Comparison of ENCODE assay signal across 1 cellular context in the genomic region with DNA sequence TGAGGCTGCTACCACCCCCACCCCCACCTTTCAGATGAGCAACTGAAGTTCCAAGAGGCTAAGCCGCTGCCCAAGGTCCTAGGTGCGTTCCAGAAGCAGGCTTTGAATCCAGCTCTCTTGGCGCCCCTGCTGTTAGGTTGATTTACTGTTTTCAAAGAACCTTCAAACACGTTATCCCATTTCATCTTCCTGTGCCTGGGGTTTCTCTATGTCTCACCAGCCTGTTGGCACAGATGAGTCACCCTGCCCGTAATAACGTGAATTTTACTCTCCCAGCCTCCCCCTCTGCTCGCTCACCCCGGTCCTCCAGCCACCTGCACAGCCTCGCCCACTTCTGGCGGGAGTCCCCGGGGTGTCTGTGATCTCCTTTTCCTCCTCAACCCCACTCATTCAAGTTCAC.
TF ChIP-seq lines count a peak whose summit lies in the region.

No MANE protein-coding gene starts in this region.

TF ChIP-seq in GM23338, 12 proteins besides CTCF, POLR2A, EP300 and RAD21 (continued from another document):
- TF ChIP-seq ZNF462 (CRISPR knock-in tag; IDR thresholded peaks at IDR 0.05) (no peak), ZNF331 (CRISPR knock-in tag; IDR thresholded peaks at IDR 0.05; ENCODE audit: low read depth) (no peak), JUNB (IDR thresholded peaks at IDR 0.05; ENCODE audit: unreplicated experiment) (no peak), STAT1 (IDR thresholded peaks at IDR 0.05; ENCODE audit: unreplicated experiment) (no peak), EZH2phosphoT487 (IDR thresholded peaks at IDR 0.05; ENCODE audit: unreplicated experiment) (no peak)
TF ChIP-seq in GM23338: peak in this region for 0.
